ENCODE assay signal across 33 cellular contexts in the genomic region with DNA sequence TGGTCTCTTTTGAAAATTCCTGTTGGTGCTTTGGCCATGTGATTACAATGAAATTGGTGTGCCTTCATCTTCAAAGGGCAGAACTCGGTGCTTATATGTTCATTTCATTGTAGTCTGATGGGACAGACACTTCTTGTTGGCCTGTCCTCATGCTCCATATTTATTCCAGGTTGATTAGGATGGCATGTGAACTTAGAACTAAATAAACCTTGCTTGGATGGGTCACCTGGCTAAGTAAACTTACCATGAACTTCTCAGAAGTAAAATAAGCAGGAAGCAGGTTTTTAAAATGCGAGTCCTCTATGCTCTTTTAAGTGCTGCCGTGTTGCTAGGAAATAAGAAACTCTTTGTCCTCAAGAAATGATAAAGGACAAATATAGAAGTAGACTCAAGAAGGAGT.
"Had no signal": no experiment of that assay in that cellular context is flagged by ENCODE, and none has a peak within 500 bp of the region (broad histone marks: within the 10 kb centered on the region; RNA-seq: fewer than 3 reads in every experiment).

No MANE protein-coding gene starts in this region.

- H3K27me3 Mint-ChIP-seq: naive B cell; progenitor cell of endocrine pancreas; stimulated activated memory B cell treated with anti-CD40 and anti-IgM and Interleukin-4, amounts not matched to agents 10 μg/mL and 1 μg/mL and 100 μg/mL, for 72 hours; stimulated activated naive CD8-positive, alpha-beta T cell treated with anti-CD3 and anti-CD28 coated beads, Interleukin-15, amount 100 ng/mL, for 72 hours; type B pancreatic cell had no signal

- H3K9me3 Mint-ChIP-seq: natural killer cell; nephron progenitor cell; stimulated activated naive CD8-positive, alpha-beta T cell treated with anti-CD3 and anti-CD28 coated beads, Interleukin-15, amount 100 ng/mL, for 72 hours; type B pancreatic cell had no signal

- H3K36me3 Mint-ChIP-seq: natural killer cell, type B pancreatic cell had no signal

- H3K27me3 ChIP-seq: neutrophil, ovary, spleen, suprapubic skin, testis, tibial artery, transverse colon, upper lobe of right lung, uterus had no signal

- DNase-seq: naive B cell; natural killer cell; nephron progenitor cell; nucleus accumbens; ovary; posterior cingulate gyrus; psoas muscle; right cardiac atrium; spleen; stimulated activated CD4-positive, alpha-beta T cell treated with anti-CD3 and anti-CD28 coated beads, Interleukin-12 subunit alpha, Interleukin-12 subunit beta, amount 100 ng/mL, for 4 hours; stimulated activated CD4-positive, alpha-beta T cell treated with anti-CD3 and anti-CD28 coated beads, Interleukin-1b, Interleukin-23, amount 100 ng/mL, for 48 hours; stimulated activated CD4-positive, alpha-beta T cell treated with anti-CD3 and anti-CD28 coated beads, Interleukin-4, amount 100 ng/mL, for 1 hour; stimulated activated CD4-positive, alpha-beta T cell treated with anti-CD3 and anti-CD28 coated beads, Interleukin-4, amount 100 ng/mL, for 4 hours; stimulated activated CD8-positive, alpha-beta memory T cell treated with anti-CD3 and anti-CD28 coated beads, Interleukin-4, amount 100 ng/mL, for 48 hours; stimulated activated naive CD4-positive, alpha-beta T cell; stimulated activated naive CD8-positive, alpha-beta T cell treated with anti-CD3 and anti-CD28 coated beads, Interleukin-15, amount 100 ng/mL, for 72 hours; stimulated activated naive CD8-positive, alpha-beta T cell treated with anti-CD3 and anti-CD28 coated beads, Interleukin-15, Interleukin-2, amounts not matched to agents 100 U/mL and 50 U/mL, for 24 hours; substantia nigra; testis; tibial artery; transverse colon; upper lobe of right lung; uterus had no signal

- H3K4me3 Mint-ChIP-seq: naive B cell; natural killer cell; nephron progenitor cell; neural crest cell; stimulated activated memory B cell treated with anti-CD40 and anti-IgM and Interleukin-4, amounts not matched to agents 10 μg/mL and 1 μg/mL and 100 μg/mL, for 72 hours; stimulated activated naive CD8-positive, alpha-beta T cell treated with anti-CD3 and anti-CD28 coated beads, Interleukin-15, amount 100 ng/mL, for 72 hours; type B pancreatic cell had no signal

- H3K9me3 ChIP-seq: neutrophil, ovary, psoas muscle, spleen, suprapubic skin, testis, tibial artery, transverse colon, upper lobe of right lung, uterus had no signal

- H3K4me1 ChIP-seq: parathyroid adenoma, suprapubic skin, transverse colon, upper lobe of right lung, uterus had no signal

- H3K4me1 Mint-ChIP-seq: nephron progenitor cell; stimulated activated naive CD8-positive, alpha-beta T cell treated with anti-CD3 and anti-CD28 coated beads, Interleukin-15, amount 100 ng/mL, for 72 hours had no signal

- H3K9ac ChIP-seq: parathyroid adenoma had no signal

- H3K36me3 ChIP-seq: neutrophil, ovary, suprapubic skin, tibial artery, transverse colon, upper lobe of right lung, uterus had no signal

- H3K27ac Mint-ChIP-seq: natural killer cell; nephron progenitor cell; progenitor cell of endocrine pancreas; stimulated activated memory B cell treated with anti-CD40 and anti-IgM and Interleukin-4, amounts not matched to agents 10 μg/mL and 1 μg/mL and 100 μg/mL, for 72 hours; stimulated activated naive CD8-positive, alpha-beta T cell treated with anti-CD3 and anti-CD28 coated beads, Interleukin-15, amount 100 ng/mL, for 72 hours; type B pancreatic cell had no signal

- H3K27ac ChIP-seq: neutrophil, ovary, parathyroid adenoma, psoas muscle, skin epidermis, spleen, suprapubic skin, testis, tibial artery, transverse colon, upper lobe of right lung had no signal

- ATAC-seq: natural killer cell; psoas muscle; sciatic nerve; stimulated activated memory B cell treated with anti-CD40 and anti-IgM and Interleukin-4, amounts not matched to agents 10 μg/mL and 1 μg/mL and 100 μg/mL, for 72 hours; stimulated activated naive CD8-positive, alpha-beta T cell treated with anti-CD3 and anti-CD28 coated beads, Interleukin-15, amount 100 ng/mL, for 72 hours; stimulated activated naive CD8-positive, alpha-beta T cell treated with anti-CD3 and anti-CD28 coated beads, Interleukin-15, Interleukin-2, amounts not matched to agents 100 U/mL and 50 U/mL, for 24 hours; upper lobe of right lung had no signal

- H3K4me3 ChIP-seq: ovary, psoas muscle, skin epidermis, smooth muscle cell, spleen, suprapubic skin, testis, tibial artery, transverse colon, upper lobe of right lung, uterus had no signal
